25 cellular contexts compared by ENCODE assay signal in the genomic region with DNA sequence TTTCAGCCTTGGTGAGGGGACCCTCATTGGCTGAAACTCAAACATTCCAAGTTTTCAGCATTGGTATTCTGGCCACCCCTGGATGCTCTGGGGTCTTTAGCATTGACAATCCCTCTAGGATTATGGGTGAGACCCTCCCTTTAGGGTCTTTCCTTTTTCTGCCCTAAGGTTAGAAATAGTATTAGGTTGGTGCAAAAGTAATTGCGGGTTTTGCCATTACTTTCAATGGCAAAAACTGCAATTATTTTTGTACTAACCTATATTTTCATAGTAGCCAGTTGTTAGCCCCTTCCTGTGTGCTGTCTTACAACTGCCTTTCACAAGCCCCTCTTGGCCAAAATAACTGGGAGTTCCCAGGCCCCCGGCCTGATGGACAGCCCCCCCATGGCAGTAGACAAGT.
DNase-seq lines count a peak whose midpoint lies in the region; ATAC-seq and TF ChIP-seq lines count a peak whose summit lies in the region.
"Had no signal": no experiment of that assay in that cellular context is flagged by ENCODE, and none has a peak within 500 bp of the region (broad histone marks: within the 10 kb centered on the region; RNA-seq: fewer than 3 reads in every experiment).

No MANE protein-coding gene starts in this region.

- intact Hi-C loops in cardiac septum (cut with DNase I) (no loop called here), heart right ventricle (cut with DNase I) (no loop called here), sciatic nerve (cut with DNase I) (no loop called here)

- no peak for TF ChIP-seq CTCF in heart right ventricle (IDR thresholded peaks at IDR 0.05)

- H3K27ac Mint-ChIP-seq in natural killer cell treated with Interleukin-12 subunit alpha and Interleukin-12 subunit beta and Interleukin-15 and Interleukin-18, amount 100 ng/mL, for 72 hours: no peak overlapping the region
- H3K27ac Mint-ChIP-seq: CD14-positive monocyte; CD4-positive, alpha-beta memory T cell; CD4-positive, CD25-positive, alpha-beta regulatory T cell; CD8-positive, alpha-beta memory T cell had no signal

- WGBS in heart right ventricle, 2 donors: 92 to 95% methylated on average over 2 of the region's 2 CpGs

- ATAC-seq in heart right ventricle (no peak), sciatic nerve (no peak)
- no peak for ATAC-seq in natural killer cell treated with Interleukin-12 subunit alpha and Interleukin-12 subunit beta and Interleukin-15 and Interleukin-18, amount 100 ng/mL, for 72 hours
- ATAC-seq: GM12878 had no signal

- POLR2A ChIA-PET in HEK293T (lab: Yijun Ruan, JAX): no interaction called here

- H3K4me3 Mint-ChIP-seq in natural killer cell treated with Interleukin-12 subunit alpha and Interleukin-12 subunit beta and Interleukin-15 and Interleukin-18, amount 100 ng/mL, for 72 hours: no peak overlapping the region
- H3K4me3 Mint-ChIP-seq: CD14-positive monocyte; CD4-positive, alpha-beta memory T cell; CD4-positive, CD25-positive, alpha-beta regulatory T cell; CD8-positive, alpha-beta memory T cell had no signal

- H3K4me3 ChIP-seq in heart right ventricle: no peak overlapping the region
- H3K4me3 ChIP-seq: BLaER1, GM12878 had no signal

- no peaks in the 10 kb centered on the region for H3K36me3 ChIP-seq in heart right ventricle
- H3K36me3 ChIP-seq: BE2C, BLaER1 had no signal

- no peaks in the 10 kb centered on the region for H3K4me1 ChIP-seq in heart right ventricle
- H3K4me1 ChIP-seq: BE2C, BLaER1 had no signal

- H3K27me3 Mint-ChIP-seq in natural killer cell treated with Interleukin-12 subunit alpha and Interleukin-12 subunit beta and Interleukin-15 and Interleukin-18, amount 100 ng/mL, for 72 hours: peaks cover 13% of the 10 kb centered on the region in 2 donors
- H3K27me3 Mint-ChIP-seq: CD4-positive, CD25-positive, alpha-beta regulatory T cell had no signal

- CTCF ChIA-PET in HEK293T (lab: Yijun Ruan, JAX): no interaction called here

- DNase-seq in cardiac septum (ENCODE audit: low spot score): peak; percentile 44
- DNase-seq in heart right ventricle: no peak
- no peak for DNase-seq in HEK293T (ENCODE audit: extremely low spot score)
- DNase-seq in ecto neural progenitor cell (ENCODE audit: low spot score): peak; percentile 16
- peak; percentile 23 for DNase-seq in sciatic nerve (ENCODE audit: low spot score)
- DNase-seq in effector CD8-positive, alpha-beta T cell (lab: John Stamatoyannopoulos, UW): no peak
- DNase-seq in natural killer cell treated with Interleukin-12 subunit alpha and Interleukin-12 subunit beta and Interleukin-15 and Interleukin-18, amount 100 ng/mL, for 72 hours (ENCODE audit: low spot score): no peak
- DNase-seq: ACHN; BE2C; C1 segment of cervical spinal cord; CD4-positive, alpha-beta memory T cell; CD4-positive, CD25-positive, alpha-beta regulatory T cell; CD8-positive, alpha-beta memory T cell; COR-L47; DMS 273 treated with DMSO at 0.1 percent for 48 hours; DMS153; DMS53; DMS79; DND-41; EL; GDM1 had no signal

- no peaks in the 10 kb centered on the region for H3K9me3 Mint-ChIP-seq in natural killer cell treated with Interleukin-12 subunit alpha and Interleukin-12 subunit beta and Interleukin-15 and Interleukin-18, amount 100 ng/mL, for 72 hours
- H3K9me3 Mint-ChIP-seq: CD14-positive monocyte; CD4-positive, alpha-beta memory T cell; CD4-positive, CD25-positive, alpha-beta regulatory T cell; CD8-positive, alpha-beta memory T cell had no signal

- no peaks in the 10 kb centered on the region for H3K4me1 Mint-ChIP-seq in natural killer cell treated with Interleukin-12 subunit alpha and Interleukin-12 subunit beta and Interleukin-15 and Interleukin-18, amount 100 ng/mL, for 72 hours (ENCODE audit: low read depth in 2 of 2)
- H3K4me1 Mint-ChIP-seq: CD14-positive monocyte; CD4-positive, alpha-beta memory T cell; CD4-positive, CD25-positive, alpha-beta regulatory T cell; CD8-positive, alpha-beta memory T cell had no signal

- H3K27me3 ChIP-seq in heart right ventricle: peaks cover 0 to 7% (median 0%) of the 10 kb centered on the region in 7 donors
- H3K27me3 ChIP-seq: BE2C, BLaER1 had no signal

- no peaks in the 10 kb centered on the region for H3K9me3 ChIP-seq in heart right ventricle
- H3K9me3 ChIP-seq: BE2C, BLaER1 had no signal

- H3K27ac ChIP-seq in heart right ventricle: no peak overlapping the region
- H3K27ac ChIP-seq: 22Rv1, BLaER1 had no signal

- H3K36me3 Mint-ChIP-seq in natural killer cell treated with Interleukin-12 subunit alpha and Interleukin-12 subunit beta and Interleukin-15 and Interleukin-18, amount 100 ng/mL, for 72 hours: no peaks in the 10 kb centered on the region
- H3K36me3 Mint-ChIP-seq: CD14-positive monocyte; CD4-positive, alpha-beta memory T cell; CD4-positive, CD25-positive, alpha-beta regulatory T cell; CD8-positive, alpha-beta memory T cell had no signal

TF ChIP-seq in HEK293T, 16 proteins besides CTCF, POLR2A, EP300 and RAD21:
- TF ChIP-seq, protein P1, sequence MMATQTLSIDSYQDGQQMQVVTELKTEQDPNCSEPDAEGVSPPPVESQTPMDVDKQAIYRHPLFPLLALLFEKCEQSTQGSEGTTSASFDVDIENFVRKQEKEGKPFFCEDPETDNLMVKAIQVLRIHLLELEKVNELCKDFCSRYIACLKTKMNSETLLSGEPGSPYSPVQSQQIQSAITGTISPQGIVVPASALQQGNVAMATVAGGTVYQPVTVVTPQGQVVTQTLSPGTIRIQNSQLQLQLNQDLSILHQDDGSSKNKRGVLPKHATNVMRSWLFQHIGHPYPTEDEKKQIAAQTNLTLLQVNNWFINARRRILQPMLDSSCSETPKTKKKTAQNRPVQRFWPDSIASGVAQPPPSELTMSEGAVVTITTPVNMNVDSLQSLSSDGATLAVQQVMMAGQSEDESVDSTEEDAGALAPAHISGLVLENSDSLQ (IDR thresholded peaks at IDR 0.05): no peak
- TF ChIP-seq ELF4 (IDR thresholded peaks at IDR 0.05): peak; percentile 80; the same call in 1 of the 2 replicates

Comparison
In these comparisons a context has a peak if more than half of its experiments do, and no peak if none do; other contexts are left out.
1. DNase-seq: peak in cardiac septum (single experiment), ecto neural progenitor cell (single experiment) and sciatic nerve (single experiment); none in heart right ventricle (0 of 2), HEK293T (single experiment), effector CD8-positive, alpha-beta T cell (single experiment) and natural killer cell treated with Interleukin-12 subunit alpha and Interleukin-12 subunit beta and Interleukin-15 and Interleukin-18, amount 100 ng/mL, for 72 hours (single experiment).